ENCODE assay signal across 8 cellular contexts in genomic region chr14:58297762-58298476, GRCh38.
A peak's percentile ranks its signal among the peaks of the same experiment; 100 is the strongest.
DNase-seq lines count a peak whose midpoint lies in the region; ATAC-seq and TF ChIP-seq lines count a peak whose summit lies in the region.

No MANE protein-coding gene starts in this region.

- DNase-seq in AG09309 (ENCODE audit: low read depth): peak; percentile 100
- DNase-seq in NCI-H226: peak; percentile 100
- DNase-seq in activated CD4-positive, CD25-positive, alpha-beta regulatory T cell (lab: John Stamatoyannopoulos, UW): peak; percentile 92 to 97 (median 94)
- peak; percentile 99 for DNase-seq in cerebellar nuclear complex (lab: John Stamatoyannopoulos, UW)
- peak; percentile 100 for DNase-seq in islet precursor cell
- DNase-seq in stimulated activated CD4-positive, alpha-beta T cell treated with anti-CD3 and anti-CD28 coated beads, Interleukin-12 subunit alpha, Interleukin-12 subunit beta, amount 100 ng/mL, for 48 hours (ENCODE audit: low read depth in 2 of 3, low spot score in 1 of 3): peak; percentile 92 to 97 (median 97)

- peak; percentile 91 for TF ChIP-seq POLR2A in GM18951 (IDR thresholded peaks at IDR 0.05; ENCODE audit: extremely low read depth, insufficient read depth, insufficient read length)

- in situ Hi-C loops in GM18951 (cut with MboI; ENCODE audit: low sequenced_read_pairs, unreplicated experiment): no loop called here

- peak; percentile 83 for ATAC-seq in HG03175 (IDR thresholded peaks at IDR 0.05; ENCODE audit: unreplicated experiment)

- TF ChIP-seq CTCF in AG09309 (IDR thresholded peaks at IDR 0.05; ENCODE audit: control insufficient read depth, insufficient read depth, low read depth, low read length, missing control alignments): no peak

- H3K4me3 ChIP-seq in AG09309 (ENCODE audit: control insufficient read depth, low read depth, low read length): peak overlapping the region; percentile 92

Comparison
In these comparisons a context has a peak if more than half of its experiments do, and no peak if none do; other contexts are left out.
1. Peak in every context shown above with its lines: DNase-seq, ATAC-seq and H3K4me3 ChIP-seq.